In the genomic region with DNA sequence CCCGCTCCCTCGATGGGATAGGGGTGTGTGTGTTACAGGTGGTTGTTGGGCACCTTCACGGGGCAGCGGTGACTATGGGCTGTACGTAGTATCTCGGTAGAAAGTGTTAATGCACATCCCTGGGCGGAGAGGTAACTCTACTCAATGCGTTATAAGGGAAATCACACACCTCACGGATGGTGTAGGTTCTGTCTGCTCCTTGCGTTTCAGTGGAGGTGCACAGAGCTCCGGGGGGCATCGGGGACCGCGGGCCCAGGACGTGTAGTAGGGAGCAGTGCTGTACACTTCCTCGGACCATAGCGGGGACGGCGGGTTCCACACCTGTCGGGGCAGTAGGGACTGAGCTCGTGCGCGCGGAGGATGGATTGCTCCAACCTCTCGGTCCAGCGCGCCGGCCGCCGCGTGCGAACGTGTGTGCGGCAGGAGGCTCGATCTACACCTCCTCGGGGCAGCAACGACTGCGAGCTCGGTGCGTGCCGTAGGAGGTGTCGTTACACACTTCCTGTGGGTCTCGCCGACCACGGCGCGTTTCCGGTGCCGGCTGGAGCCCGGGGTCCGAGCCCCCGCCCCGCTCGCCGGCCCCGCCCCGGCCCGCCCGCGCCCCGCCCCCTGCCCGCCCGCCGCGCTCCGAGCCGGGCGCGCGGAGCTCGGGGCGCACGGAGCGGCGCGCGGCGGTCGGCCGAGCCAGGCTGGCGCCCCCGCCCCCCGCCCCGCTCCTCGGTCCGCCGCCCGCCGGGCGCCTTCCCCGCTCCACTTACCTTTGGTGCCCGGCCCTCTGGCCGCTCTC, we compare ENCODE assay signal across 8 cellular contexts. TPM values are rescaled to one million over a fixed set of nuclear protein-coding genes. Genes with fewer than 3 reads are reported as not detected.
DNase-seq lines count a peak whose midpoint lies in the region; ATAC-seq and TF ChIP-seq lines count a peak whose summit lies in the region.

A gene with protein sequence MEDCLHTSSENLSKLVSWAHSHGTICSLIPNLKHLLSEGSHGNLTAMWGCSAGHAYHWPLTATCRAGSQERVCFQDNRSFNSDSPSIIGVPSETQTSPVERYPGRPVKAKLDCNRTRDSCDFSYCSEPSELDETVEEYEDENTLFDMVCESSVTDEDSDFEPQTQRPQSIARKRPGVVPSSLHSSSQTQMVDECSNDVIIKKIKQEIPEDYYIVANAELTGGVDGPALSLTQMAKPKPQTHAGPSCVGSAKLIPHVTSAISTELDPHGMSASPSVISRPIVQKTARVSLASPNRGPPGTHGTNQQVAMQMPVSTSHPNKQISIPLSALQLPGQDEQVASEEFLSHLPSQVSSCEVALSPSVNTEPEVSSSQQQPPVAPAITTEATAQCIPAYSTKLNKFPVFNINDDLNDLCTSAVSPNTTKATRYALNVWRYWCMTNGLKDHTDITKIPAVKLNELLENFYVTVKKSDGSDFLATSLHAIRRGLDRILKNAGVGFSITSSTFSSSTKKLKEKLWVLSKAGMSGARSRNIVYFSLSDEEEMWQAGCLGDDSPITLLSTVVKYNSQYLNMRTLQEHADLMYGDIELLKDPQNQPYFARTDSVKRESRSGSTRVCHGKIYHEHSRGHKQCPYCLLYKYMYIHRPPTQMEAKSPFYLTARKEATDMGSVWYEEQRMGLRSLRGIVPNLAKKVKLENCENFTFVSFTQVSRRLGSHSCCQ (plus strand): TSS at position 607 of the 787 bp plus-strand sequence. CDS start 87,254 bp downstream, outside the sequence.

- H3K36me3 ChIP-seq in KMS-11 (ENCODE audit: insufficient read depth) (no peaks in the 10 kb centered on the region), gastroesophageal sphincter (no peaks in the 10 kb centered on the region)

- H2AFZ ChIP-seq in KMS-11 (ENCODE audit: low read depth): peak within 1 kb of the TSS; percentile 99

- no peak for TF ChIP-seq EP300 in gastroesophageal sphincter (IDR thresholded peaks at IDR 0.05)

- H3K4me3 ChIP-seq in KMS-11 (IDR thresholded peaks at IDR 0.05; ENCODE audit: insufficient read depth, low read depth, low read length) (peak within 1 kb of the TSS; percentile 45), gastroesophageal sphincter (peak within 1 kb of the TSS; percentile 87 to 90)

- TF ChIP-seq POLR2A in gastroesophageal sphincter (IDR thresholded peaks at IDR 0.05): peak in 1 of 2 donors; percentile 19

- H3K4me2 ChIP-seq in KMS-11: peak within 1 kb of the TSS; percentile 70

- WGBS in gastroesophageal sphincter (ENCODE audit: low coverage in 1 of 2), 2 donors: no CpG with 5 or more reads among the region's 93 CpGs

- DNase-seq in EL: peak; percentile 86
- DNase-seq in RWPE1 (ENCODE audit: low spot score): peak; percentile 93
- peak; percentile 79 for DNase-seq in activated gamma-delta T cell treated with Interleukin-2 at 50 U/mL for 16 hours
- peak in 54 of 56 donors; percentile 4 to 84 (median 57) for DNase-seq in nucleus accumbens (lab: John Stamatoyannopoulos, UW)

- H3K9me3 ChIP-seq in gastroesophageal sphincter: no peaks in the 10 kb centered on the region

- H3K4me1 ChIP-seq in KMS-11 (ENCODE audit: low read depth, poor library complexity, severe bottlenecking): peaks cover 18% of the 10 kb centered on the region
- H3K4me1 ChIP-seq in gastroesophageal sphincter: peaks cover 0 to 25% (median 0%) of the 10 kb centered on the region in 3 donors

- H3K9ac ChIP-seq in KMS-11: peak within 1 kb of the TSS; percentile 79

- no peaks in the 10 kb centered on the region for H3K27me3 ChIP-seq in KMS-11 (ENCODE audit: insufficient read depth, low read depth)
- H3K27me3 ChIP-seq in gastroesophageal sphincter: no peaks in the 10 kb centered on the region

- no peaks in the 10 kb centered on the region for H4K20me1 ChIP-seq in KMS-11 (ENCODE audit: insufficient read depth)

- CTCF ChIA-PET in RWPE1 (lab: Yijun Ruan, JAX): interaction anchor here (0.5 to 1.0 kb wide), 4 partner anchors 26 to 857 kb away, joined by 3 to 4 read pairs (median 4); partner anchors contain the start of gene HSDL2

- 0 out of 2 replicates have a peak, but pooled peaks cover 8% of the 10 kb centered on the region for H3K79me2 ChIP-seq in KMS-11 (ENCODE audit: insufficient read depth, low read depth)

- H3K27ac ChIP-seq in KMS-11 (peak within 1 kb of the TSS; percentile 45), RWPE1 (peak within 1 kb of the TSS; percentile 72), gastroesophageal sphincter (peak within 1 kb of the TSS; percentile 6 to 82 (median 78)), temporal lobe (ENCODE audit: low read depth, low read length) (peak within 1 kb of the TSS; percentile 14)

- peak; percentile 91 for ATAC-seq in GM21786 (IDR thresholded peaks at IDR 0.05; ENCODE audit: unreplicated experiment)
- peak; percentile 93 for ATAC-seq in gastroesophageal sphincter

- TF ChIP-seq CTCF in KMS-11 (conservative IDR thresholded peaks at IDR 0.05; ENCODE audit: low read depth, low read length) (no peak), RWPE1 (conservative IDR thresholded peaks at IDR 0.05; ENCODE audit: low read depth) (no peak), gastroesophageal sphincter (IDR thresholded peaks at IDR 0.05) (no peak)

- POLR2A ChIA-PET in RWPE1 (lab: Yijun Ruan, JAX; ENCODE audit: low non-redundant PET): interaction anchor here (0.5 to 1.8 kb wide), 9 partner anchors 10 to 888 kb away, joined by 3 to 7 read pairs (median 3); partner anchors contain the start of genes HSDL2 and INIP

RNA-seq across cellular contexts. Expression of the gene that starts here (rescaled TPM):
- total RNA-seq in gastroesophageal sphincter (1 to 10 TPM; 3.5 to 8.4 (median 3.9) TPM), temporal lobe (15.2 TPM)

Comparison
In these comparisons a context has a peak if more than half of its experiments do, and no peak if none do; other contexts are left out.
1. Peak in every context shown above with its lines: DNase-seq, ATAC-seq, H3K4me3 ChIP-seq and H3K27ac ChIP-seq.
2. H3K27ac ChIP-seq: peak in every context shown above with its lines; median percentile 78 in gastroesophageal sphincter; 72 in RWPE1; 45 in KMS-11; 14 in temporal lobe.